15 cellular contexts compared by ENCODE assay signal in the genomic region with DNA sequence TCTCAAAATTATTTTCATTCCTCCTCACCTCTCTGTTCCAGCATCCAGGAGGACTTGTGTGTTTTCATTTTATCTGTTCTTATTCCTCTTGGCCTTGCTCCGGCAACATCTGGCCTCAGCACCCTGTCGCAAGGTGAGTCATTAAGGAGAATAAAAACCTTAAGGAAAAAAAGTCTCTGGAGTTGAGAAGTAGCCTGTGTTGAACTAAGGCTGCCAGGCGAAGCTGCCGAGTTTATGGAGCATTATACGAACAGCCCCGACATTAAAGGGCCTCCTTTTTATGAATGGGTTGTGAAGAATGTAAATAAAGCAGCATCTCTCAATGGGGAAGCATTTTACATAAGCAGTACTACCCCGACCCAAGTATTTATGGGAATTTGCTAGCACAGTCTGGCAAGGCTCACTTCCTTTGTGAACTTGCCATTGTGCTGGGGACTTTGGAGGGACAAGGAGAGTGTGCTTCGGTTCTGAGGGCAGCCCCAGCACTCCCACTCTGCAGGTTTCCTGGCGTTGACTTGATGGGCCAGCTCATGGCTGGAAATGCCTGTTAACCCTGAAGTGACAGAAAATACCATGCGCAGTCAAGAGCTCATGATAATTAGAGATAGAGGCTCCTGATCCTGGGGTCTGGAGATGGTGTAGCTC. TPM values are rescaled to one million over a fixed set of nuclear protein-coding genes. Genes with fewer than 3 reads are reported as not detected.
DNase-seq lines count a peak whose midpoint lies in the region; ATAC-seq and TF ChIP-seq lines count a peak whose summit lies in the region.
"Had no signal": no experiment of that assay in that cellular context is flagged by ENCODE, and none has a peak within 500 bp of the region (broad histone marks: within the 10 kb centered on the region; RNA-seq: fewer than 3 reads in every experiment).

No MANE protein-coding gene starts in this region.

- H3K27me3 ChIP-seq in ascending aorta (no peaks in the 10 kb centered on the region), neural progenitor cell (no peaks in the 10 kb centered on the region)
- H3K27me3 ChIP-seq: heart left ventricle, upper lobe of left lung had no signal

- H3K4me3 Mint-ChIP-seq in brain (peak overlapping the region; percentile 60 to 93 (median 67)), neural progenitor cell (no peak overlapping the region), osteocyte (ENCODE audit: unreplicated experiment) (no peak overlapping the region)
- H3K4me3 Mint-ChIP-seq: activated naive CD8-positive, alpha-beta T cell had no signal

- DNase-seq in AG04449 (ENCODE audit: low read depth, low spot score) (peak; percentile 47), left colon (no peak), ascending aorta (ENCODE audit: low spot score in 2 of 2) (no peak), neural progenitor cell (ENCODE audit: low spot score) (no peak), osteocyte (ENCODE audit: extremely low spot score, unreplicated experiment) (no peak)
- DNase-seq: activated CD4-positive, alpha-beta T cell treated with anti-CD3 and anti-CD28 coated beads, Interleukin-2, amount 50 U/mL, for 4 hours; NCI-H187; T-helper 2 cell; upper lobe of left lung had no signal

- no peak for TF ChIP-seq CTCF in AG04449 (IDR thresholded peaks at IDR 0.05; ENCODE audit: insufficient read depth, low read length, missing control alignments)
- TF ChIP-seq CTCF in HEK293 (tag by site-specific recombination; IDR thresholded peaks at IDR 0.05), result no peak
- no peak for TF ChIP-seq CTCF in brain (conservative IDR thresholded peaks at IDR 0.05)
- TF ChIP-seq CTCF in ascending aorta (IDR thresholded peaks at IDR 0.05), result no peak
- TF ChIP-seq CTCF in neural progenitor cell (IDR thresholded peaks at IDR 0.05), result no peak
- no peak for TF ChIP-seq CTCF in osteocyte (IDR thresholded peaks at IDR 0.05)

- H3K27ac Mint-ChIP-seq in brain, result peak overlapping the region in 4 of 5 experiments; percentile 53 to 82 (median 64)
- H3K27ac Mint-ChIP-seq in neural progenitor cell, result no peak overlapping the region
- no peak overlapping the region for H3K27ac Mint-ChIP-seq in osteocyte (ENCODE audit: unreplicated experiment)
- H3K27ac Mint-ChIP-seq: activated naive CD8-positive, alpha-beta T cell had no signal

- H3K9me3 ChIP-seq in HEK293 (ENCODE audit: control insufficient read depth, insufficient read depth, low read depth, low read length) (no peaks in the 10 kb centered on the region), ascending aorta (no peaks in the 10 kb centered on the region), neural progenitor cell (ENCODE audit: low read depth) (no peaks in the 10 kb centered on the region)
- H3K9me3 ChIP-seq: heart left ventricle, upper lobe of left lung had no signal

- peak overlapping the region; percentile 41; the same call in 1 of the 2 replicates for H3K27ac ChIP-seq in HEK293 (ENCODE audit: extremely low read depth, low read depth, low read length)
- no peak overlapping the region for H3K27ac ChIP-seq in ascending aorta
- H3K27ac ChIP-seq in neural progenitor cell, result no peak overlapping the region
- H3K27ac ChIP-seq: skin epidermis had no signal

- H3K79me2 ChIP-seq in neural progenitor cell (ENCODE audit: low read depth), result peaks cover 94% of the 10 kb centered on the region

- no peak overlapping the region for H3K9ac ChIP-seq in neural progenitor cell

- peaks cover 87% of the 10 kb centered on the region for H4K20me1 ChIP-seq in neural progenitor cell (ENCODE audit: low read depth)

- H3K36me3 Mint-ChIP-seq in brain, result no peaks in the 10 kb centered on the region
- H3K36me3 Mint-ChIP-seq in neural progenitor cell, result peaks cover 3% of the 10 kb centered on the region
- no peaks in the 10 kb centered on the region for H3K36me3 Mint-ChIP-seq in osteocyte (ENCODE audit: unreplicated experiment)
- H3K36me3 Mint-ChIP-seq: activated naive CD8-positive, alpha-beta T cell had no signal

- H3K36me3 ChIP-seq in HEK293 (ENCODE audit: control insufficient read depth in 2 of 2, insufficient read depth in 1 of 2, low read length in 2 of 2) (no peaks in the 10 kb centered on the region), ascending aorta (no peaks in the 10 kb centered on the region), neural progenitor cell (no peaks in the 10 kb centered on the region)
- H3K36me3 ChIP-seq: upper lobe of left lung had no signal

- no peak overlapping the region for H3K4me2 ChIP-seq in neural progenitor cell

- H3K27me3 Mint-ChIP-seq in brain (peaks cover 18% of the 10 kb centered on the region), neural progenitor cell (ENCODE audit: insufficient read depth, low read depth) (peaks cover 12% of the 10 kb centered on the region), osteocyte (ENCODE audit: unreplicated experiment) (no peaks in the 10 kb centered on the region)
- H3K27me3 Mint-ChIP-seq: activated naive CD8-positive, alpha-beta T cell had no signal

- CTCF ChIA-PET in AG04449 (lab: Yijun Ruan, JAX), result interaction anchor here (0.5 to 2.0 kb wide), 7 partner anchors 23 to 447 kb away, joined by 3 to 9 read pairs (median 4); no protein-coding TSS in a partner anchor
- CTCF ChIA-PET in HEK293 (lab: Yijun Ruan, JAX), result interaction anchor here (0.7 kb wide), 1 partner anchor 17 kb away, joined by 3 read pairs; no protein-coding TSS in a partner anchor

- peaks cover 14% of the 10 kb centered on the region for H3F3A ChIP-seq in neural progenitor cell (ENCODE audit: low read depth)

- no peak overlapping the region for H2AFZ ChIP-seq in neural progenitor cell (replicated peaks)

- H3K4me1 Mint-ChIP-seq in brain (peaks cover 53% of the 10 kb centered on the region), neural progenitor cell (peaks cover 38% of the 10 kb centered on the region), osteocyte (ENCODE audit: unreplicated experiment) (peaks cover 34% of the 10 kb centered on the region)

- POLR2A ChIA-PET in AG04449 (lab: Yijun Ruan, JAX), result no interaction called here
- POLR2A ChIA-PET in HEK293 (lab: Yijun Ruan, JAX), result no interaction called here

- peaks cover 14% of the 10 kb centered on the region for H3K4me1 ChIP-seq in HEK293 (ENCODE audit: control insufficient read depth, insufficient read depth, low read length)
- peaks cover 0 to 17% of the 10 kb centered on the region in 2 donors for H3K4me1 ChIP-seq in ascending aorta
- H3K4me1 ChIP-seq in neural progenitor cell, result peaks cover 25% of the 10 kb centered on the region

- intact Hi-C loops in left colon (cut with DNase I, micrococcal nuclease), result no loop called here
- intact Hi-C loops in ascending aorta (cut with DNase I), result loop anchor here (10.0 kb wide), 1 partner anchor 341 kb away; a partner anchor contains a TSS

- H3K4me3 ChIP-seq in AG04449 (ENCODE audit: low read depth, low read length), result no peak overlapping the region; the same call in 1 of the 2 replicates
- no peak overlapping the region for H3K4me3 ChIP-seq in HEK293 (ENCODE audit: low read depth, low read length)
- H3K4me3 ChIP-seq in ascending aorta, result no peak overlapping the region
- no peak overlapping the region for H3K4me3 ChIP-seq in neural progenitor cell
- H3K4me3 ChIP-seq: heart left ventricle, skin epidermis, upper lobe of left lung had no signal

- ATAC-seq in left colon (peak; percentile 19), GM21360 (IDR thresholded peaks at IDR 0.05; ENCODE audit: unreplicated experiment) (no peak)

- H3K9me3 Mint-ChIP-seq in brain (no peaks in the 10 kb centered on the region), neural progenitor cell (no peaks in the 10 kb centered on the region), osteocyte (ENCODE audit: unreplicated experiment) (no peaks in the 10 kb centered on the region)

TF ChIP-seq in HEK293, 187 proteins besides CTCF, POLR2A, EP300 and RAD21 (continues in another document):
- TF ChIP-seq REPIN1 (tag by site-specific recombination; IDR thresholded peaks at IDR 0.05; ENCODE audit: low read depth), result no peak
- TF ChIP-seq, protein P1, sequence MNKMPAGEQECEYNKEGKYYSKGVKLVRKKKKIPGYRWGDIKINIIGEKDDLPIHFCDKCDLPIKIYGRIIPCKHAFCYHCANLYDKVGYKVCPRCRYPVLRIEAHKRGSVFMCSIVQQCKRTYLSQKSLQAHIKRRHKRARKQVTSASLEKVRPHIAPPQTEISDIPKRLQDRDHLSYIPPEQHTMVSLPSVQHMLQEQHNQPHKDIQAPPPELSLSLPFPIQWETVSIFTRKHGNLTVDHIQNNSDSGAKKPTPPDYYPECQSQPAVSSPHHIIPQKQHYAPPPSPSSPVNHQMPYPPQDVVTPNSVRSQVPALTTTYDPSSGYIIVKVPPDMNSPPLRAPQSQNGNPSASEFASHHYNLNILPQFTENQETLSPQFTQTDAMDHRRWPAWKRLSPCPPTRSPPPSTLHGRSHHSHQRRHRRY (tag by site-specific recombination; IDR thresholded peaks at IDR 0.05), result no peak
- TF ChIP-seq, protein P2, sequence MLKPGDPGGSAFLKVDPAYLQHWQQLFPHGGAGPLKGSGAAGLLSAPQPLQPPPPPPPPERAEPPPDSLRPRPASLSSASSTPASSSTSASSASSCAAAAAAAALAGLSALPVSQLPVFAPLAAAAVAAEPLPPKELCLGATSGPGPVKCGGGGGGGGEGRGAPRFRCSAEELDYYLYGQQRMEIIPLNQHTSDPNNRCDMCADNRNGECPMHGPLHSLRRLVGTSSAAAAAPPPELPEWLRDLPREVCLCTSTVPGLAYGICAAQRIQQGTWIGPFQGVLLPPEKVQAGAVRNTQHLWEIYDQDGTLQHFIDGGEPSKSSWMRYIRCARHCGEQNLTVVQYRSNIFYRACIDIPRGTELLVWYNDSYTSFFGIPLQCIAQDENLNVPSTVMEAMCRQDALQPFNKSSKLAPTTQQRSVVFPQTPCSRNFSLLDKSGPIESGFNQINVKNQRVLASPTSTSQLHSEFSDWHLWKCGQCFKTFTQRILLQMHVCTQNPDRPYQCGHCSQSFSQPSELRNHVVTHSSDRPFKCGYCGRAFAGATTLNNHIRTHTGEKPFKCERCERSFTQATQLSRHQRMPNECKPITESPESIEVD (tag by site-specific recombination; IDR thresholded peaks at IDR 0.05), result peak; percentile 35; the same call in 1 of the 2 replicates
- no peak for TF ChIP-seq BCL11A (tag by site-specific recombination; IDR thresholded peaks at IDR 0.05; ENCODE audit: low read depth)
- TF ChIP-seq ZNF600 (tag by site-specific recombination; IDR thresholded peaks at IDR 0.05), result peak; percentile 34; the same call in 1 of the 2 replicates

RNA-seq across cellular contexts. Expression of a gene that starts 4.8 kb away (rescaled TPM):
- polyA plus RNA-seq in brain (ENCODE audit: insufficient read depth, low read depth, low replicate concordance), result 22.4 TPM
- total RNA-seq in left colon (10 to 100 TPM; 20.9 to 27.2 TPM), ascending aorta (10.6 TPM), neural progenitor cell (ENCODE audit: low replicate concordance) (5.8 and 13.7 TPM in 2 replicates), osteocyte (22.8 and 26.4 TPM in 2 replicates)

RNA-seq across cellular contexts. Expression of a gene that starts 25.3 kb away (rescaled TPM):
- polyA plus RNA-seq in brain (ENCODE audit: insufficient read depth, low read depth, low replicate concordance), result 13.5 TPM
- total RNA-seq in left colon (1 to 10 TPM; 2.5 to 5.1 TPM), ascending aorta (22.0 TPM), neural progenitor cell (ENCODE audit: low replicate concordance) (11.9 and 17.5 TPM in 2 replicates), osteocyte (46.4 and 48.8 TPM in 2 replicates)

RNA-seq across cellular contexts. Expression of a gene that starts 39.9 kb away (rescaled TPM):
- 64.0 TPM for polyA plus RNA-seq in brain (ENCODE audit: insufficient read depth, low read depth, low replicate concordance)
- total RNA-seq in left colon (10 to 100 TPM; 68.8 to 71.5 TPM), ascending aorta (39.5 TPM), neural progenitor cell (ENCODE audit: low replicate concordance) (18.0 and 38.4 TPM in 2 replicates), osteocyte (60.4 and 62.0 TPM in 2 replicates)

Comparison
In these comparisons a context has a peak if more than half of its experiments do, and no peak if none do; other contexts are left out.
1. H3K27ac Mint-ChIP-seq: peak in brain (4 of 5); none in neural progenitor cell (single experiment) and osteocyte (single experiment).
2. H3K4me3 Mint-ChIP-seq: peak in brain (5 of 5); none in neural progenitor cell (single experiment) and osteocyte (single experiment).